ENCODE assay signal across 10 cellular contexts in genomic region chr5:158751961-158752655, GRCh38.
DNase-seq lines count a peak whose midpoint lies in the region; ATAC-seq lines count a peak whose summit lies in the region.
"Had no signal": no experiment of that assay in that cellular context is flagged by ENCODE, and none has a peak within 500 bp of the region (broad histone marks: within the 10 kb centered on the region; RNA-seq: fewer than 3 reads in every experiment).

No MANE protein-coding gene starts in this region.

- no peak for DNase-seq in mucosa of gallbladder (ENCODE audit: low spot score)
- DNase-seq in activated CD4-positive, CD25-positive, alpha-beta regulatory T cell treated with anti-CD3 and anti-CD28 coated beads, Interleukin-2, amount 50 U/mL, for 72 hours: no peak
- DNase-seq in RPMI8226: no peak
- no peak for DNase-seq in dedifferentiated amniotic fluid mesenchymal stem cell (ENCODE audit: extremely low spot score)
- DNase-seq: H7, NCI-H1092 had no signal

- ATAC-seq in GM18499 (IDR thresholded peaks at IDR 0.05; ENCODE audit: insufficient read depth, unreplicated experiment) (peak; percentile 54), GM21381 (IDR thresholded peaks at IDR 0.05; ENCODE audit: unreplicated experiment) (peak; percentile 73), HG03097 (IDR thresholded peaks at IDR 0.05; ENCODE audit: low FRiP score, unreplicated experiment) (peak; percentile 45), esophagus mucosa (peak; percentile 23)

Comparison
In these comparisons a context has a peak if more than half of its experiments do, and no peak if none do; other contexts are left out.
1. ATAC-seq: peak in every context shown above with its lines; median percentile 73 in GM21381; 54 in GM18499; 45 in HG03097; 23 in esophagus mucosa.